Comparison of ENCODE assay signal across 23 cellular contexts in the genomic region with DNA sequence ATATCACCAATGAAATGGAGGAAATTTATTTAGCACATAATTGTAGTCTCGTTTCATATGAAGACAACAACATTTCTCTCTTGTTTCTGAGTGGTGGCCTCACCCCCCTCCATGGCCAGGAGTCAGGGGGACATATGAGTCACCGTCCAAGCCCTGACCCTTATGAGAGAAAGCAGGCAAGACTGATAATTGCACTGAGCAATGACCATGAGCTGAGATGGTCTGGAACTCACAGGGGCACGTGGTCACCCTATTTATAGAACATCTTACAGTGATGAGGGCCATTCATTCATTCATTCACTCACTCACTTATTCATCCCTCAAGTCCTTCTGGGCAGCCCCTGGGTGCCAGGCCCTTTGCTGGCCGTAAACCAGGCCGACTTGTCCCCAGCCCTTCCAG.
DNase-seq lines count a peak whose midpoint lies in the region; TF ChIP-seq lines count a peak whose summit lies in the region.
"Had no signal": no experiment of that assay in that cellular context is flagged by ENCODE, and none has a peak within 500 bp of the region (broad histone marks: within the 10 kb centered on the region; RNA-seq: fewer than 3 reads in every experiment).

No MANE protein-coding gene starts in this region.

- H3K27ac ChIP-seq in brain microvascular endothelial cell (peak overlapping the region; percentile 38), sigmoid colon (peak overlapping the region in 3 of 4 donors; percentile 29 to 49 (median 34))
- H3K27ac ChIP-seq: uterus had no signal

- H3K4me3 Mint-ChIP-seq in activated T-helper 1 cell treated with anti-CD3 and anti-CD28 coated beads, Interleukin-12 subunit alpha, Interleukin-12 subunit beta, Interleukin-2, Interleukin-4 antibody, amounts not matched to agents 30 ng/mL and 10 ng/mL and 1 ng/mL, durations not matched to agents 14 hours and 24 hours and 36 hours, result no peak overlapping the region
- H3K4me3 Mint-ChIP-seq: activated naive CD4-positive, alpha-beta T cell treated with anti-CD3 and anti-CD28 coated beads, Interleukin-2, amount 10 ng/mL, durations not matched to agents 7 days and 5 days; CD4-positive, CD25-positive, alpha-beta regulatory T cell; effector memory CD8-positive, alpha-beta T cell; nephron had no signal

- H3K9me3 Mint-ChIP-seq in activated T-helper 1 cell treated with anti-CD3 and anti-CD28 coated beads, Interleukin-12 subunit alpha, Interleukin-12 subunit beta, Interleukin-2, Interleukin-4 antibody, amounts not matched to agents 30 ng/mL and 10 ng/mL and 1 ng/mL, durations not matched to agents 14 hours and 24 hours and 36 hours, result no peaks in the 10 kb centered on the region
- H3K9me3 Mint-ChIP-seq: activated naive CD4-positive, alpha-beta T cell treated with anti-CD3 and anti-CD28 coated beads, Interleukin-2, amount 10 ng/mL, durations not matched to agents 7 days and 5 days; CD4-positive, CD25-positive, alpha-beta regulatory T cell; effector memory CD8-positive, alpha-beta T cell; nephron had no signal

- TF ChIP-seq POLR2A in sigmoid colon (IDR thresholded peaks at IDR 0.05), result no peak

- intact Hi-C loops in sigmoid colon (cut with DNase I), result no loop called here
- intact Hi-C loops in activated T-helper 1 cell treated with anti-CD3 and anti-CD28 coated beads, Interleukin-12 subunit alpha, Interleukin-12 subunit beta, Interleukin-2, Interleukin-4 antibody, amounts not matched to agents 30 ng/mL and 10 ng/mL and 1 ng/mL, durations not matched to agents 14 hours and 24 hours and 36 hours (cut with micrococcal nuclease), result loop anchor here (5.0 kb wide), 1 partner anchor 292 kb away; no protein-coding TSS in a partner anchor

- H3K27me3 Mint-ChIP-seq in activated T-helper 1 cell treated with anti-CD3 and anti-CD28 coated beads, Interleukin-12 subunit alpha, Interleukin-12 subunit beta, Interleukin-2, Interleukin-4 antibody, amounts not matched to agents 30 ng/mL and 10 ng/mL and 1 ng/mL, durations not matched to agents 14 hours and 24 hours and 36 hours (ENCODE audit: insufficient read depth), result peaks cover 4% of the 10 kb centered on the region

- H3K36me3 Mint-ChIP-seq in activated T-helper 1 cell treated with anti-CD3 and anti-CD28 coated beads, Interleukin-12 subunit alpha, Interleukin-12 subunit beta, Interleukin-2, Interleukin-4 antibody, amounts not matched to agents 30 ng/mL and 10 ng/mL and 1 ng/mL, durations not matched to agents 14 hours and 24 hours and 36 hours (ENCODE audit: low read depth), result no peaks in the 10 kb centered on the region
- H3K36me3 Mint-ChIP-seq: activated naive CD4-positive, alpha-beta T cell treated with anti-CD3 and anti-CD28 coated beads, Interleukin-2, amount 10 ng/mL, durations not matched to agents 7 days and 5 days; CD4-positive, CD25-positive, alpha-beta regulatory T cell had no signal

- H3K4me1 ChIP-seq in sigmoid colon, result peaks cover 0 to 4% (median 2%) of the 10 kb centered on the region in 4 donors
- H3K4me1 ChIP-seq: uterus had no signal

- H3K4me3 ChIP-seq in brain microvascular endothelial cell (ENCODE audit: low read depth, low read length), result no peak overlapping the region
- no peak overlapping the region for H3K4me3 ChIP-seq in sigmoid colon
- H3K4me3 ChIP-seq: esophagus muscularis mucosa, uterus had no signal

- H3K27me3 ChIP-seq in brain microvascular endothelial cell (replicated peaks) (no peaks in the 10 kb centered on the region), sigmoid colon (no peaks in the 10 kb centered on the region)
- H3K27me3 ChIP-seq: uterus had no signal

- no peak overlapping the region for H3K27ac Mint-ChIP-seq in activated T-helper 1 cell treated with anti-CD3 and anti-CD28 coated beads, Interleukin-12 subunit alpha, Interleukin-12 subunit beta, Interleukin-2, Interleukin-4 antibody, amounts not matched to agents 30 ng/mL and 10 ng/mL and 1 ng/mL, durations not matched to agents 14 hours and 24 hours and 36 hours
- H3K27ac Mint-ChIP-seq: activated naive CD4-positive, alpha-beta T cell treated with anti-CD3 and anti-CD28 coated beads, Interleukin-2, amount 10 ng/mL, durations not matched to agents 7 days and 5 days; CD4-positive, CD25-positive, alpha-beta regulatory T cell; effector memory CD8-positive, alpha-beta T cell; nephron had no signal

- 71 to 77% methylated on average over 5 of the region's 5 CpGs for WGBS in sigmoid colon, 2 donors

- peaks cover 10% of the 10 kb centered on the region for H3K4me1 Mint-ChIP-seq in activated T-helper 1 cell treated with anti-CD3 and anti-CD28 coated beads, Interleukin-12 subunit alpha, Interleukin-12 subunit beta, Interleukin-2, Interleukin-4 antibody, amounts not matched to agents 30 ng/mL and 10 ng/mL and 1 ng/mL, durations not matched to agents 14 hours and 24 hours and 36 hours (ENCODE audit: low read depth)
- H3K4me1 Mint-ChIP-seq: nephron had no signal

- H3K36me3 ChIP-seq in brain microvascular endothelial cell (replicated peaks) (no peaks in the 10 kb centered on the region), sigmoid colon (no peaks in the 10 kb centered on the region)
- H3K36me3 ChIP-seq: esophagus muscularis mucosa, uterus had no signal

- H3K9me3 ChIP-seq in sigmoid colon, result no peaks in the 10 kb centered on the region
- H3K9me3 ChIP-seq: esophagus muscularis mucosa, uterus had no signal

- in situ Hi-C loops in brain microvascular endothelial cell (cut with HindIII; ENCODE audit: low pct_ligation_motif_present, low sequenced_read_pairs) (loop anchor here (10.0 kb wide), 1 partner anchor 105 kb away; a partner anchor contains a TSS), GM13976 (cut with MboI; ENCODE audit: low sequenced_read_pairs, unreplicated experiment) (no loop called here)

- TF ChIP-seq CTCF in brain microvascular endothelial cell (IDR thresholded peaks at IDR 0.05; ENCODE audit: low read depth, low read length, missing control alignments) (no peak), sigmoid colon (IDR thresholded peaks at IDR 0.05) (no peak), GM13976 (IDR thresholded peaks at IDR 0.05; ENCODE audit: borderline replicate concordance, control extremely low read depth, extremely low read depth, insufficient read depth, missing control alignments) (no peak)

- DNase-seq in M059J (ENCODE audit: low read depth), result peak; percentile 50
- peak; percentile 73 for DNase-seq in brain microvascular endothelial cell
- DNase-seq in iris pigment epithelial cell (ENCODE audit: low read depth), result peak; percentile 48
- DNase-seq in sigmoid colon, result peak; percentile 68
- DNase-seq in NAMALWA (ENCODE audit: low spot score), result no peak
- no peak for DNase-seq in GM13976 (ENCODE audit: low spot score)
- DNase-seq in activated T-helper 1 cell treated with anti-CD3 and anti-CD28 coated beads, Interleukin-12 subunit alpha, Interleukin-12 subunit beta, Interleukin-2, Interleukin-4 antibody, amounts not matched to agents 30 ng/mL and 10 ng/mL and 1 ng/mL, durations not matched to agents 14 hours and 24 hours and 36 hours (ENCODE audit: low spot score), result no peak
- no peak for DNase-seq in SHP77 (lab: John Stamatoyannopoulos, UW)
- DNase-seq: activated CD4-positive, alpha-beta T cell treated with anti-CD3 and anti-CD28 coated beads for 1 hour; activated naive CD4-positive, alpha-beta T cell treated with anti-CD3 and anti-CD28 coated beads, Interleukin-2, amount 10 ng/mL, durations not matched to agents 7 days and 5 days; CD4-positive, CD25-positive, alpha-beta regulatory T cell; effector memory CD8-positive, alpha-beta T cell; HCEC 1CT; KBM-7; kidney glomerular epithelial cell; midbrain; NCI-H2029; NCI-H2227 treated with DMSO at 0.1 percent for 48 hours; NCI-H82; substantia nigra had no signal

- no peak for TF ChIP-seq EP300 in sigmoid colon (IDR thresholded peaks at IDR 0.05)

Comparison
In these comparisons a context has a peak if more than half of its experiments do, and no peak if none do; other contexts are left out.
1. DNase-seq: peak in M059J (single experiment), brain microvascular endothelial cell (single experiment), iris pigment epithelial cell (single experiment) and sigmoid colon (single experiment); none in NAMALWA (single experiment), GM13976 (single experiment), activated T-helper 1 cell treated with anti-CD3 and anti-CD28 coated beads, Interleukin-12 subunit alpha, Interleukin-12 subunit beta, Interleukin-2, Interleukin-4 antibody, amounts not matched to agents 30 ng/mL and 10 ng/mL and 1 ng/mL, durations not matched to agents 14 hours and 24 hours and 36 hours (single experiment) and SHP77 (0 of 2).